1 cellular context compared by ENCODE assay signal in genomic region chr9:32251539-32251938, GRCh38.
TF ChIP-seq lines count a peak whose summit lies in the region.

No MANE protein-coding gene starts in this region.

TF ChIP-seq in GM12878, 131 proteins besides CTCF, POLR2A, EP300 and RAD21 (continued from another document):
- TF ChIP-seq ZNF592 (IDR thresholded peaks at IDR 0.05) (no peak), SUZ12 (IDR thresholded peaks at IDR 0.05; ENCODE audit: unreplicated experiment) (no peak)
